ENCODE assay signal across 8 cellular contexts in genomic region chr2:25279091-25279651, GRCh38.
DNase-seq lines count a peak whose midpoint lies in the region; ATAC-seq and TF ChIP-seq lines count a peak whose summit lies in the region.

No MANE protein-coding gene starts in this region.

- H3K27me3 Mint-ChIP-seq in type B pancreatic cell (no peaks in the 10 kb centered on the region), GM23338 (ENCODE audit: insufficient read depth, low read depth, poor library complexity) (peaks cover 28% of the 10 kb centered on the region)

- H3K27ac ChIP-seq in GM23338 (ENCODE audit: low read depth), result no peak overlapping the region

- H3K4me3 Mint-ChIP-seq in type B pancreatic cell (no peak overlapping the region), GM23338 (no peak overlapping the region)

- H3F3A ChIP-seq in GM23338 (replicated peaks; ENCODE audit: low read depth), result peaks cover 10% of the 10 kb centered on the region; the same call in 1 of the 2 replicates

- H3K36me3 ChIP-seq in adipocyte (ENCODE audit: control insufficient read depth, insufficient read depth, low read length, severe bottlenecking), result peaks cover 5% of the 10 kb centered on the region
- H3K36me3 ChIP-seq in GM23338 (ENCODE audit: insufficient read depth), result no peaks in the 10 kb centered on the region

- H3K9me3 ChIP-seq in adipocyte (ENCODE audit: control insufficient read depth, low read length), result no peaks in the 10 kb centered on the region

- no peak overlapping the region for H3K4me2 ChIP-seq in GM23338

- no peaks in the 10 kb centered on the region for H4K20me1 ChIP-seq in GM23338 (replicated peaks; ENCODE audit: insufficient read depth)

- in situ Hi-C loops in GM13977 (cut with MboI; ENCODE audit: low pct_unique_long_range_greater_than_20kb, low sequenced_read_pairs, unreplicated experiment), result no loop called here
- in situ Hi-C loops in KBM-7 (cut with MboI; ENCODE audit: low pct_unique_long_range_greater_than_20kb, low sequenced_read_pairs), result no loop called here

- ATAC-seq in GM21515 (IDR thresholded peaks at IDR 0.05; ENCODE audit: unreplicated experiment) (peak; percentile 76), GM23338 (no peak)

- peak; percentile 87 for DNase-seq in GM13977 (ENCODE audit: low spot score)
- peak; percentile 71 for DNase-seq in KBM-7
- no peak for DNase-seq in adipocyte (ENCODE audit: low read depth)
- peak; percentile 91 to 96 for DNase-seq in lower leg skin (ENCODE audit: low spot score in 2 of 2)
- DNase-seq in type B pancreatic cell (ENCODE audit: extremely low spot score, unreplicated experiment), result no peak
- no peak for DNase-seq in NCI-H526 treated with DMSO at 0.1 percent for 48 hours (lab: John Stamatoyannopoulos, UW)
- no peak for DNase-seq in GM23338 (ENCODE audit: low spot score)

- H3K9ac ChIP-seq in adipocyte (ENCODE audit: low read length), result peak overlapping the region; percentile 34

- H3K4me3 ChIP-seq in adipocyte (ENCODE audit: low read length) (no peak overlapping the region), lower leg skin (ENCODE audit: low read depth, poor library complexity, severe bottlenecking) (no peak overlapping the region), GM23338 (no peak overlapping the region)

- no peak for TF ChIP-seq POLR2A in lower leg skin (IDR thresholded peaks at IDR 0.05)

- intact Hi-C loops in lower leg skin (cut with DNase I; ENCODE audit: low total_unique reads), result no loop called here

- no peaks in the 10 kb centered on the region for H3K9me2 ChIP-seq in GM23338 (ENCODE audit: insufficient read depth)

- no peaks in the 10 kb centered on the region for H3K9me3 Mint-ChIP-seq in type B pancreatic cell
- H3K9me3 Mint-ChIP-seq in GM23338, result no peaks in the 10 kb centered on the region

- peaks cover 4% of the 10 kb centered on the region for H3K4me1 ChIP-seq in adipocyte (ENCODE audit: control insufficient read depth, insufficient read depth, low read length)
- peaks cover 38% of the 10 kb centered on the region for H3K4me1 ChIP-seq in GM23338 (ENCODE audit: insufficient read depth)

- TF ChIP-seq CTCF in GM13977 (IDR thresholded peaks at IDR 0.05; ENCODE audit: extremely low read depth, insufficient read depth, missing control alignments) (no peak), lower leg skin (IDR thresholded peaks at IDR 0.05) (no peak), type B pancreatic cell (conservative IDR thresholded peaks at IDR 0.05) (no peak), GM23338 (conservative IDR thresholded peaks at IDR 0.05; ENCODE audit: low read depth in 2 of 2) (no peak)

- WGBS in lower leg skin, 2 donors, result 20 to 21% methylated on average over 12 of the region's 12 CpGs

- H3K27ac Mint-ChIP-seq in type B pancreatic cell (peak overlapping the region; percentile 55), GM23338 (no peak overlapping the region)

- peaks cover 26% of the 10 kb centered on the region for H3K4me1 Mint-ChIP-seq in type B pancreatic cell (ENCODE audit: unreplicated experiment)
- H3K4me1 Mint-ChIP-seq in GM23338, result peaks cover 55% of the 10 kb centered on the region

- no peaks in the 10 kb centered on the region for H3K79me2 ChIP-seq in GM23338 (replicated peaks; ENCODE audit: insufficient read depth)

- H3K27me3 ChIP-seq in adipocyte (replicated peaks; ENCODE audit: control insufficient read depth, insufficient read depth, low read length), result no peaks in the 10 kb centered on the region
- no peaks in the 10 kb centered on the region for H3K27me3 ChIP-seq in GM23338 (ENCODE audit: insufficient read depth)

- no peak overlapping the region for H2AFZ ChIP-seq in GM23338

- peaks cover 15% of the 10 kb centered on the region for H3K36me3 Mint-ChIP-seq in type B pancreatic cell
- no peaks in the 10 kb centered on the region; the same call in 1 of the 3 replicates for H3K36me3 Mint-ChIP-seq in GM23338 (ENCODE audit: low read depth)

TF ChIP-seq in GM23338, 12 proteins besides CTCF, POLR2A, EP300 and RAD21:
- TF ChIP-seq ZNF114 (CRISPR knock-in tag; IDR thresholded peaks at IDR 0.05), result no peak
- TF ChIP-seq STAT1 (IDR thresholded peaks at IDR 0.05; ENCODE audit: unreplicated experiment), result no peak
- TF ChIP-seq JUNB (IDR thresholded peaks at IDR 0.05; ENCODE audit: unreplicated experiment), result no peak

Comparison
In these comparisons a context has a peak if more than half of its experiments do, and no peak if none do; other contexts are left out.
1. DNase-seq: peak in GM13977 (single experiment), KBM-7 (single experiment) and lower leg skin (2 of 2); none in adipocyte (single experiment), type B pancreatic cell (single experiment), NCI-H526 treated with DMSO at 0.1 percent for 48 hours (single experiment) and GM23338 (single experiment).